Comparison of ENCODE assay signal across 10 cellular contexts in the genomic region with DNA sequence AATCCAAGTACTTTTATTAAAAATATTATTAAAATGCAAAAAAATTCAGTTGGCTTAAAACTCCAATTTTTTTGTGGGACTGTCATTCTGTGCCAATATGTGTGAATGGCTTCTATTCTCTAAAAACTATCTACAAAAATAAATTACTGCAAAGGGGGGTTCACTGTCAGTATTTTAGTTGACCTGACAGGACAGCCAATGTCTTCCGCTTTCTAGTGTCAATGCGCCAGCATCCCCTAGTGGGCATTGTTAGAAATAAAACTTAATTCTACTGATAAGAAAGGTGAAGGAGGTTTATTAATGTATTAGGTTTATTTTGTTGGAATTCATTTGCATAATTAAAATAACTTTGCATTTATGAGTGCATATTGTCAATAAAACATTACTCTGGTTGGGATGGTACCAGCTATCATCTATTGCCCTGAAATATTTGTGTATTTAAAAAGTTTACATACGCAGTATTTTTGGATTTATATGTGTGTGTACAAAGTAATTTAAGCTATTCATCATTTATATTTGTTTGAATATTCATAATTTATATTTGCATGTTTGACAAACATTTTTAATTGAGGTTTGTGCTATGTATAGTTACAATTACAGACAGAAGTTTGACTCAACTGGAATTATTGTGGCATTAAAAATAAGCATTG.
DNase-seq lines count a peak whose midpoint lies in the region; ATAC-seq and TF ChIP-seq lines count a peak whose summit lies in the region.
"Had no signal": no experiment of that assay in that cellular context is flagged by ENCODE, and none has a peak within 500 bp of the region (broad histone marks: within the 10 kb centered on the region; RNA-seq: fewer than 3 reads in every experiment).

No MANE protein-coding gene starts in this region.

- peak; percentile 72 for TF ChIP-seq CTCF in PC-9 (conservative IDR thresholded peaks at IDR 0.05)
- TF ChIP-seq CTCF in osteocyte (IDR thresholded peaks at IDR 0.05), result peak; percentile 86

- H3K9me3 ChIP-seq in PC-9 (ENCODE audit: insufficient read depth, low read depth), result no peaks in the 10 kb centered on the region
- H3K9me3 ChIP-seq: BLaER1 had no signal

- H3K4me2 ChIP-seq in PC-9, result no peak overlapping the region
- H3K4me2 ChIP-seq: BLaER1 had no signal

- H3K4me1 Mint-ChIP-seq in effector memory CD8-positive, alpha-beta T cell (ENCODE audit: low read depth in 2 of 2), result peaks cover 7 to 13% of the 10 kb centered on the region in 2 donors
- H3K4me1 Mint-ChIP-seq in osteocyte (ENCODE audit: unreplicated experiment), result no peaks in the 10 kb centered on the region

- H3K79me2 ChIP-seq in PC-9 (ENCODE audit: low read depth), result no peaks in the 10 kb centered on the region

- H3K9me3 Mint-ChIP-seq in effector memory CD8-positive, alpha-beta T cell, result no peaks in the 10 kb centered on the region
- no peaks in the 10 kb centered on the region for H3K9me3 Mint-ChIP-seq in osteocyte (ENCODE audit: unreplicated experiment)
- H3K9me3 Mint-ChIP-seq: naive thymus-derived CD4-positive, alpha-beta T cell had no signal

- POLR2A ChIA-PET in PC-9 (lab: Charles Lee; ENCODE audit: unreplicated experiment), result no interaction called here

- H3K27ac Mint-ChIP-seq in effector memory CD8-positive, alpha-beta T cell, result no peak overlapping the region
- H3K27ac Mint-ChIP-seq in osteocyte (ENCODE audit: unreplicated experiment), result no peak overlapping the region
- H3K27ac Mint-ChIP-seq: naive thymus-derived CD4-positive, alpha-beta T cell had no signal

- H3K9me2 ChIP-seq in PC-9 (ENCODE audit: insufficient read depth), result no peaks in the 10 kb centered on the region

- H3K4me3 Mint-ChIP-seq in effector memory CD8-positive, alpha-beta T cell, result no peak overlapping the region
- no peak overlapping the region for H3K4me3 Mint-ChIP-seq in osteocyte (ENCODE audit: unreplicated experiment)
- H3K4me3 Mint-ChIP-seq: naive thymus-derived CD4-positive, alpha-beta T cell had no signal

- H3K4me1 ChIP-seq in PC-9 (replicated peaks; ENCODE audit: insufficient read depth), result no peaks in the 10 kb centered on the region

- no peaks in the 10 kb centered on the region for H3K27me3 Mint-ChIP-seq in effector memory CD8-positive, alpha-beta T cell
- peaks cover 6% of the 10 kb centered on the region for H3K27me3 Mint-ChIP-seq in osteocyte (ENCODE audit: unreplicated experiment)
- H3K27me3 Mint-ChIP-seq: naive thymus-derived CD4-positive, alpha-beta T cell had no signal

- no peak overlapping the region for H3K4me3 ChIP-seq in PC-9
- H3K4me3 ChIP-seq: BLaER1 had no signal

- H3K27me3 ChIP-seq in PC-9 (ENCODE audit: insufficient read depth, low read depth), result no peaks in the 10 kb centered on the region
- H3K27me3 ChIP-seq: BLaER1 had no signal

- intact Hi-C loops in PC-9 (cut with micrococcal nuclease; ENCODE audit: unreplicated experiment), result loop anchor here (10.0 kb wide), 1 partner anchor 522 kb away; a partner anchor contains a TSS

- ATAC-seq in HG02884 (IDR thresholded peaks at IDR 0.05; ENCODE audit: unreplicated experiment) (peak; percentile 63), GM18519 (IDR thresholded peaks at IDR 0.05; ENCODE audit: low FRiP score, unreplicated experiment) (no peak), GM21737 (IDR thresholded peaks at IDR 0.05; ENCODE audit: unreplicated experiment) (no peak)
- no peak for ATAC-seq in effector memory CD8-positive, alpha-beta T cell (replicated peaks)
- ATAC-seq: naive thymus-derived CD4-positive, alpha-beta T cell had no signal

- no TSS peak for BruUV-seq in PC-9 (replicated peaks; lab: Mats Ljungman, UMichigan)

- DNase-seq in DMS153 treated with DMSO at 0.1 percent for 48 hours (lab: John Stamatoyannopoulos, UW; ENCODE audit: unreplicated experiment) (peak; percentile 4), DMS153 (lab: John Stamatoyannopoulos, UW) (no peak), PC-9 (peak in 1 of 2 experiments; percentile 1), osteocyte (ENCODE audit: extremely low spot score, unreplicated experiment) (no peak)
- peak in 2 of 3 experiments; percentile 7 to 12 for DNase-seq in effector memory CD8-positive, alpha-beta T cell

- CTCF ChIA-PET in PC-9 (lab: Charles Lee), result no interaction called here

- no peaks in the 10 kb centered on the region for H3K36me3 ChIP-seq in PC-9 (ENCODE audit: low read depth)
- H3K36me3 ChIP-seq: BLaER1 had no signal

- H2AFZ ChIP-seq in PC-9, result no peak overlapping the region

- no peaks in the 10 kb centered on the region for H3F3A ChIP-seq in PC-9 (ENCODE audit: insufficient read depth, low read depth)

- no peaks in the 10 kb centered on the region for H3K36me3 Mint-ChIP-seq in effector memory CD8-positive, alpha-beta T cell (ENCODE audit: insufficient read depth)
- H3K36me3 Mint-ChIP-seq in osteocyte (ENCODE audit: unreplicated experiment), result no peaks in the 10 kb centered on the region
- H3K36me3 Mint-ChIP-seq: naive thymus-derived CD4-positive, alpha-beta T cell had no signal

- H3K27ac ChIP-seq in PC-9, result no peak overlapping the region
- H3K27ac ChIP-seq: BLaER1 had no signal

- no peaks in the 10 kb centered on the region for H4K20me1 ChIP-seq in PC-9 (ENCODE audit: insufficient read depth)
- H4K20me1 ChIP-seq: BLaER1 had no signal

Comparison
In these comparisons a context has a peak if more than half of its experiments do, and no peak if none do; other contexts are left out.
1. DNase-seq: peak in DMS153 treated with DMSO at 0.1 percent for 48 hours (single experiment) and effector memory CD8-positive, alpha-beta T cell (2 of 3); none in DMS153 (single experiment) and osteocyte (single experiment).